ENCODE assay signal across 14 cellular contexts in genomic region chr22:31279327-31279669, GRCh38. TPM values are rescaled to one million over a fixed set of nuclear protein-coding genes. Genes with fewer than 3 reads are reported as not detected.
DNase-seq lines count a peak whose midpoint lies in the region; ATAC-seq and TF ChIP-seq lines count a peak whose summit lies in the region.
"Had no signal": no experiment of that assay in that cellular context is flagged by ENCODE, and none has a peak within 500 bp of the region (broad histone marks: within the 10 kb centered on the region; RNA-seq: fewer than 3 reads in every experiment).

No MANE protein-coding gene starts in this region.

- H3K36me3 Mint-ChIP-seq in activated T-cell treated with anti-CD3 and anti-CD28 coated beads, Interleukin-2, amount 50 U/mL, for 72 hours (ENCODE audit: insufficient read depth in 2 of 2): peaks cover 9 to 14% of the 10 kb centered on the region in 2 donors
- H3K36me3 Mint-ChIP-seq in activated naive CD8-positive, alpha-beta T cell: peaks cover 10% of the 10 kb centered on the region
- H3K36me3 Mint-ChIP-seq in progenitor cell of endocrine pancreas (ENCODE audit: insufficient read depth): peaks cover 7% of the 10 kb centered on the region

- TF ChIP-seq POLR2A in upper lobe of left lung (IDR thresholded peaks at IDR 0.05): no peak

- DNase-seq in activated T-cell treated with anti-CD3 and anti-CD28 coated beads, Interleukin-2, amount 50 U/mL, for 72 hours: no peak
- DNase-seq in activated T-cell treated with anti-CD3 and anti-CD28 coated beads, Interleukin-2, amount 50 U/mL, for 48 hours: no peak
- peak; percentile 74 for DNase-seq in mesenteric fat pad (ENCODE audit: low spot score)
- no peak for DNase-seq in upper lobe of left lung
- DNase-seq in posterior vena cava (ENCODE audit: low spot score): no peak
- DNase-seq in progenitor cell of endocrine pancreas (ENCODE audit: low spot score, unreplicated experiment): no peak
- DNase-seq: DMS53, HCEC 1CT, hypothalamus, NCI-H1436 treated with DMSO at 0.1 percent for 48 hours had no signal

- H3K27ac ChIP-seq in upper lobe of left lung: peak overlapping the region; percentile 5 to 78 (median 69)
- H3K27ac ChIP-seq: KMS-11 had no signal

- H3K4me3 ChIP-seq in upper lobe of left lung: no peak overlapping the region

- H3K9me3 ChIP-seq in upper lobe of left lung: no peaks in the 10 kb centered on the region

- TF ChIP-seq CTCF in upper lobe of left lung (IDR thresholded peaks at IDR 0.05) (no peak), progenitor cell of endocrine pancreas (IDR thresholded peaks at IDR 0.05; ENCODE audit: unreplicated experiment) (no peak)

- no peak for TF ChIP-seq EP300 in upper lobe of left lung (IDR thresholded peaks at IDR 0.05)

- H3K4me1 ChIP-seq in upper lobe of left lung: peaks cover 0 to 15% (median 10%) of the 10 kb centered on the region in 4 donors

- peak overlapping the region; percentile 88 for H3K27ac Mint-ChIP-seq in activated T-cell treated with anti-CD3 and anti-CD28 coated beads, Interleukin-2, amount 50 U/mL, for 72 hours
- H3K27ac Mint-ChIP-seq in activated naive CD8-positive, alpha-beta T cell: peak overlapping the region; percentile 99
- H3K27ac Mint-ChIP-seq in progenitor cell of endocrine pancreas: no peak overlapping the region

- no peaks in the 10 kb centered on the region for H3K27me3 ChIP-seq in upper lobe of left lung

- intact Hi-C loops in posterior vena cava (cut with DNase I): no loop called here

- no peaks in the 10 kb centered on the region for H3K9me3 Mint-ChIP-seq in activated T-cell treated with anti-CD3 and anti-CD28 coated beads, Interleukin-2, amount 50 U/mL, for 72 hours
- H3K9me3 Mint-ChIP-seq in activated naive CD8-positive, alpha-beta T cell (ENCODE audit: low read depth): no peaks in the 10 kb centered on the region
- no peaks in the 10 kb centered on the region for H3K9me3 Mint-ChIP-seq in progenitor cell of endocrine pancreas (ENCODE audit: low read depth)

- peak overlapping the region in 1 of 2 donors; percentile 53 for H3K4me3 Mint-ChIP-seq in activated T-cell treated with anti-CD3 and anti-CD28 coated beads, Interleukin-2, amount 50 U/mL, for 72 hours
- H3K4me3 Mint-ChIP-seq in activated naive CD8-positive, alpha-beta T cell: peak overlapping the region; percentile 62
- no peak overlapping the region for H3K4me3 Mint-ChIP-seq in progenitor cell of endocrine pancreas (ENCODE audit: low read depth)

- H3K36me3 ChIP-seq in upper lobe of left lung: peaks cover 25 to 96% (median 84%) of the 10 kb centered on the region in 4 donors

- H3K4me1 Mint-ChIP-seq in activated T-cell treated with anti-CD3 and anti-CD28 coated beads, Interleukin-2, amount 50 U/mL, for 72 hours (ENCODE audit: low read depth): peaks cover 55% of the 10 kb centered on the region
- H3K4me1 Mint-ChIP-seq in activated naive CD8-positive, alpha-beta T cell (ENCODE audit: low read depth): peaks cover 93% of the 10 kb centered on the region
- peaks cover 10% of the 10 kb centered on the region for H3K4me1 Mint-ChIP-seq in progenitor cell of endocrine pancreas (ENCODE audit: low read depth)

- ATAC-seq in activated T-cell treated with anti-CD3 and anti-CD28 coated beads, Interleukin-2, amount 50 U/mL, for 72 hours (replicated peaks in 1 of 2): no peak
- ATAC-seq in upper lobe of left lung (ENCODE audit: low FRiP score in 2 of 2) (no peak), HG03280 (IDR thresholded peaks at IDR 0.05; ENCODE audit: unreplicated experiment) (no peak)
- ATAC-seq: Panc1 had no signal

- no peaks in the 10 kb centered on the region for H3K27me3 Mint-ChIP-seq in activated T-cell treated with anti-CD3 and anti-CD28 coated beads, Interleukin-2, amount 50 U/mL, for 72 hours (ENCODE audit: low read depth)
- no peaks in the 10 kb centered on the region for H3K27me3 Mint-ChIP-seq in activated naive CD8-positive, alpha-beta T cell
- no peaks in the 10 kb centered on the region for H3K27me3 Mint-ChIP-seq in progenitor cell of endocrine pancreas

RNA-seq across cellular contexts. Expression of gene PIK3IP1, which starts 13.0 kb away (rescaled TPM):
- total RNA-seq in activated T-cell treated with anti-CD3 and anti-CD28 coated beads, Interleukin-2, amount 50 U/mL, for 72 hours: 10 to 100 TPM; 34.1 to 39.5 TPM
- total RNA-seq in mesenteric fat pad: 19.8 TPM
- total RNA-seq in upper lobe of left lung: 10 to 100 TPM; 38.9 to 97.1 (median 65.8) TPM
- total RNA-seq in posterior vena cava: 10 to 100 TPM; 12.8 to 18.8 TPM
- total RNA-seq in progenitor cell of endocrine pancreas: 6.2 and 7.6 TPM in 2 replicates
